In the genomic region with DNA sequence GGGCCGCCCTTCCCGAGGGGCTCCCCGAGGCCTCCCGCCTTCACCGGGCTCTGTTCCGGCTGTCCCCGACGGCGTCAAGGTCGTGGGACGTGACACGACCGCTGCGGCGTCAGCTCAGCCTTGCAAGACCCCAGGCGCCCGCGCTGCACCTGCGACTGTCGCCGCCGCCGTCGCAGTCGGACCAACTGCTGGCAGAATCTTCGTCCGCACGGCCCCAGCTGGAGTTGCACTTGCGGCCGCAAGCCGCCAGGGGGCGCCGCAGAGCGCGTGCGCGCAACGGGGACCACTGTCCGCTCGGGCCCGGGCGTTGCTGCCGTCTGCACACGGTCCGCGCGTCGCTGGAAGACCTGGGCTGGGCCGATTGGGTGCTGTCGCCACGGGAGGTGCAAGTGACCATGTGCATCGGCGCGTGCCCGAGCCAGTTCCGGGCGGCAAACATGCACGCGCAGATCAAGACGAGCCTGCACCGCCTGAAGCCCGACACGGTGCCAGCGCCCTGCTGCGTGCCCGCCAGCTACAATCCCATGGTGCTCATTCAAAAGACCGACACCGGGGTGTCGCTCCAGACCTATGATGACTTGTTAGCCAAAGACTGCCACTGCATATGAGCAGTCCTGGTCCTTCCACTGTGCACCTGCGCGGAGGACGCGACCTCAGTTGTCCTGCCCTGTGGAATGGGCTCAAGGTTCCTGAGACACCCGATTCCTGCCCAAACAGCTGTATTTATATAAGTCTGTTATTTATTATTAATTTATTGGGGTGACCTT, we compare ENCODE assay signal across 8 cellular contexts. TPM values are rescaled to one million over a fixed set of nuclear protein-coding genes. Genes with fewer than 3 reads are reported as not detected.
DNase-seq lines count a peak whose midpoint lies in the region; ATAC-seq, FAIRE-seq and TF ChIP-seq lines count a peak whose summit lies in the region.

No MANE protein-coding gene starts in this region.

- no peaks in the 10 kb centered on the region for H3K9me3 Mint-ChIP-seq in activated CD8-positive, alpha-beta T cell treated with anti-CD3 and anti-CD28 coated beads, Interleukin-2, amount 10 ng/mL, durations not matched to agents 7 days and 5 days (ENCODE audit: insufficient read depth)

- 17% methylated on average over 74 of the region's 74 CpGs; no CpG with 5 or more reads in 1 of the 2 experiments for WGBS in H1 (ENCODE audit: extremely low coverage in 1 of 2, insufficient coverage in 1 of 2, insufficient read length in 1 of 2, insufficient replicate concordance in 2 of 2, low coverage in 1 of 2, low lambda C conversion rate in 2 of 2, missing lambda C conversion rate in 1 of 2), 2 experiments

- no peak for TF ChIP-seq EP300 in H1 (IDR thresholded peaks at IDR 0.05; ENCODE audit: borderline replicate concordance in 1 of 2, low read depth in 2 of 2, low read length in 2 of 2)

- peak; percentile 52 to 73; a peak in 3 of 4 replicates for TF ChIP-seq RAD21 in H1 (IDR thresholded peaks at IDR 0.05 in 1 of 2, conservative IDR thresholded peaks at IDR 0.05 in 1 of 2; ENCODE audit: low read depth in 2 of 2, low read length in 2 of 2)

- H3K9me3 ChIP-seq in H1 (ENCODE audit: insufficient read depth in 2 of 2, low read depth in 1 of 2, low read length in 1 of 2): no peaks in the 10 kb centered on the region

- no peak overlapping the region for H2BK5ac ChIP-seq in H1 (ENCODE audit: low read depth, low read length)

- H3K36me3 Mint-ChIP-seq in activated CD8-positive, alpha-beta T cell treated with anti-CD3 and anti-CD28 coated beads, Interleukin-2, amount 10 ng/mL, durations not matched to agents 7 days and 5 days (ENCODE audit: low read depth): no peaks in the 10 kb centered on the region

- H2AK5ac ChIP-seq in H1 (ENCODE audit: low read depth, low read length): no peak overlapping the region

- no peaks in the 10 kb centered on the region for H3K79me2 ChIP-seq in H1 (ENCODE audit: control insufficient read depth in 1 of 2, insufficient read depth in 2 of 2, low read length in 2 of 2)

- peak overlapping the region; percentile 58 for H3K4me3 Mint-ChIP-seq in activated CD8-positive, alpha-beta T cell treated with anti-CD3 and anti-CD28 coated beads, Interleukin-2, amount 10 ng/mL, durations not matched to agents 7 days and 5 days

- H3K27ac ChIP-seq in H1 (ENCODE audit: low read depth, low read length): no peak overlapping the region

- no peak overlapping the region for H3K4ac ChIP-seq in H1 (replicated peaks; ENCODE audit: insufficient read length, low read depth, low read length)

- H3K4me3 ChIP-seq in AG04449 (ENCODE audit: low read depth, low read length) (peak overlapping the region; percentile 66), H1 (ENCODE audit: extremely low read depth in 1 of 4, insufficient read depth in 2 of 4, low read depth in 3 of 4, low read length in 4 of 4) (peak overlapping the region in 3 of 4 experiments; percentile 17 to 46 (median 20); a peak in 5 of 8 replicates)

- no peak overlapping the region for H3K23ac ChIP-seq in H1 (ENCODE audit: insufficient read length)

- H3K18ac ChIP-seq in H1 (ENCODE audit: extremely low read depth, low read length): peak overlapping the region; percentile 19; the same call in 1 of the 2 replicates

- H4K8ac ChIP-seq in H1 (ENCODE audit: extremely low read depth, insufficient read depth, low read length): peak overlapping the region; percentile 80

- peaks cover 2% of the 10 kb centered on the region; the same call in 1 of the 2 replicates for H3K23me2 ChIP-seq in H1 (ENCODE audit: low read depth, low read length)

- no peak overlapping the region for H2BK20ac ChIP-seq in H1 (ENCODE audit: low read length)

- no peak overlapping the region for H3K56ac ChIP-seq in H1 (replicated peaks; ENCODE audit: insufficient read length, low read depth, low read length)

- H2AFZ ChIP-seq in H1 (ENCODE audit: low read length): no peak overlapping the region; the same call in 1 of the 2 replicates

- H3K4me1 Mint-ChIP-seq in activated CD8-positive, alpha-beta T cell treated with anti-CD3 and anti-CD28 coated beads, Interleukin-2, amount 10 ng/mL, durations not matched to agents 7 days and 5 days (ENCODE audit: low read depth): peaks cover 18% of the 10 kb centered on the region

- H3K9ac ChIP-seq in H1 (replicated peaks in 1 of 4; ENCODE audit: extremely low read depth in 1 of 4, low read depth in 3 of 4, low read length in 3 of 4): no peak overlapping the region

- no peak for DNase-seq in AG04449 (ENCODE audit: low read depth, low spot score)
- DNase-seq in NCI-H524 (lab: John Stamatoyannopoulos, UW): peak; percentile 92 to 96
- peak; percentile 83 for DNase-seq in activated CD8-positive, alpha-beta T cell treated with anti-CD3 and anti-CD28 coated beads, Interleukin-2, amount 10 ng/mL, durations not matched to agents 7 days and 5 days
- peak in 1 of 2 experiments; percentile 98 for DNase-seq in H1 (ENCODE audit: low read depth in 1 of 2, low spot score in 2 of 2)
- DNase-seq in midbrain (lab: John Stamatoyannopoulos, UW): peak; percentile 78
- DNase-seq in stimulated activated CD8-positive, alpha-beta memory T cell treated with anti-CD3 and anti-CD28 coated beads, Interleukin-2, amount 100 ng/mL, for 1 hour (ENCODE audit: low read depth in 2 of 2): peak; percentile 57 to 61

- ATAC-seq in GM18520 (IDR thresholded peaks at IDR 0.05; ENCODE audit: unreplicated experiment) (peak; percentile 55), HG03159 (IDR thresholded peaks at IDR 0.05; ENCODE audit: unreplicated experiment) (peak; percentile 62)
- peak; percentile 90 for ATAC-seq in activated CD8-positive, alpha-beta T cell treated with anti-CD3 and anti-CD28 coated beads, Interleukin-2, amount 10 ng/mL, durations not matched to agents 7 days and 5 days

- H4K5ac ChIP-seq in H1 (ENCODE audit: insufficient read length, low read depth, low read length): no peak overlapping the region

- H3K36me3 ChIP-seq in H1 (ENCODE audit: control insufficient read depth in 2 of 4, insufficient read depth in 4 of 4, low read length in 3 of 4): no peaks in the 10 kb centered on the region

- TF ChIP-seq CTCF in AG04449 (IDR thresholded peaks at IDR 0.05; ENCODE audit: insufficient read depth, low read length, missing control alignments) (peak; percentile 97), H1 (IDR thresholded peaks at IDR 0.05; ENCODE audit: control extremely low read depth in 1 of 3, insufficient read depth in 1 of 3, low read depth in 1 of 3, low read length in 3 of 3) (peak; percentile 97 to 99 (median 98))

- peaks cover 0 to 23% (median 14%) of the 10 kb centered on the region in 4 experiments; a peak in 6 of 7 replicates for H3K27me3 ChIP-seq in H1 (replicated peaks in 1 of 4; ENCODE audit: control insufficient read depth in 3 of 4, extremely low read depth in 1 of 4, insufficient read depth in 3 of 4, low read length in 3 of 4)

- H3K4me1 ChIP-seq in H1 (replicated peaks in 1 of 4; ENCODE audit: control insufficient read depth in 3 of 4, insufficient read depth in 4 of 4, low read length in 3 of 4): peaks cover 3 to 4% (median 3%) of the 10 kb centered on the region in 4 experiments

- peaks cover 46% of the 10 kb centered on the region for H3K27me3 Mint-ChIP-seq in activated CD8-positive, alpha-beta T cell treated with anti-CD3 and anti-CD28 coated beads, Interleukin-2, amount 10 ng/mL, durations not matched to agents 7 days and 5 days (ENCODE audit: low read depth)

- POLR2A ChIA-PET in AG04449 (lab: Yijun Ruan, JAX) (interaction anchor here (0.6 to 4.4 kb wide), 5 partner anchors 15 to 110 kb away, joined by 3 to 21 read pairs (median 4); partner anchors contain the start of genes JUND and SSBP4), H1 (lab: Charles Lee; ENCODE audit: partially characterized antibody) (interaction anchor here (0.6 to 3.3 kb wide), 13 partner anchors 11 to 674 kb away, joined by 3 to 16 read pairs (median 3); partner anchors contain the start of gene JUND)
- POLR2A ChIA-PET in activated CD8-positive, alpha-beta T cell treated with anti-CD3 and anti-CD28 coated beads, Interleukin-2, amount 10 ng/mL, durations not matched to agents 7 days and 5 days (lab: Charles Lee): interaction anchor here (0.8 to 1.8 kb wide), 7 partner anchors 22 to 133 kb away, joined by 3 to 5 read pairs (median 3); partner anchors contain the start of gene JUND

- peak overlapping the region; percentile 38 for H4K91ac ChIP-seq in H1 (replicated peaks; ENCODE audit: insufficient read length, low read length)

- no peak overlapping the region for H3K27ac Mint-ChIP-seq in activated CD8-positive, alpha-beta T cell treated with anti-CD3 and anti-CD28 coated beads, Interleukin-2, amount 10 ng/mL, durations not matched to agents 7 days and 5 days

- H2BK120ac ChIP-seq in H1 (replicated peaks; ENCODE audit: low read depth, low read length): no peak overlapping the region

- no peak overlapping the region for H3K14ac ChIP-seq in H1 (ENCODE audit: insufficient read length)

- H3K4me2 ChIP-seq in H1 (ENCODE audit: insufficient read depth in 1 of 2, low read depth in 2 of 2, low read length in 2 of 2): peak overlapping the region; percentile 4 to 71

- H2BK15ac ChIP-seq in H1 (ENCODE audit: low read length): no peak overlapping the region

- H3K79me1 ChIP-seq in H1 (ENCODE audit: low read depth, low read length): no peaks in the 10 kb centered on the region

- no peak for TF ChIP-seq POLR2A in H1 (IDR thresholded peaks at IDR 0.05; ENCODE audit: control extremely low read depth in 1 of 2, low read depth in 2 of 2, low read length in 2 of 2)

- CTCF ChIA-PET in AG04449 (lab: Yijun Ruan, JAX): interaction anchor here (0.7 to 8.3 kb wide), 33 partner anchors 8 to 459 kb away, joined by 3 to 170 read pairs (median 4); partner anchors contain the start of genes LRRC25 and SSBP4
- CTCF ChIA-PET in activated CD8-positive, alpha-beta T cell treated with anti-CD3 and anti-CD28 coated beads, Interleukin-2, amount 10 ng/mL, durations not matched to agents 7 days and 5 days (lab: Charles Lee): interaction anchor here (0.6 to 8.0 kb wide), 44 partner anchors 8 to 209 kb away, joined by 3 to 122 read pairs (median 5); partner anchors contain the start of genes IQCN, LRRC25, LSM4 and SSBP4
- CTCF ChIA-PET in H1 (lab: Charles Lee; ENCODE audit: partially characterized antibody): interaction anchor here (0.6 to 10.4 kb wide), 43 partner anchors 8 to 317 kb away, joined by 3 to 177 read pairs (median 5); partner anchors contain the start of genes LRRC25 and SSBP4

- no peaks in the 10 kb centered on the region for H4K20me1 ChIP-seq in H1 (replicated peaks in 1 of 2; ENCODE audit: control insufficient read depth in 1 of 2, insufficient read depth in 2 of 2, low read length in 2 of 2)

- H2BK12ac ChIP-seq in H1 (ENCODE audit: low read depth, low read length): peak overlapping the region; percentile 71; the same call in 1 of the 2 replicates

- FAIRE-seq in H1 (lab: Jason Lieb, UNC): no peak

RNA-seq across cellular contexts. Expression of gene GDF15, which starts 2.6 kb away (rescaled TPM):
- total RNA-seq in activated CD8-positive, alpha-beta T cell treated with anti-CD3 and anti-CD28 coated beads, Interleukin-2, amount 10 ng/mL, durations not matched to agents 7 days and 5 days: not detected
- 4.1 and 5.0 TPM in 2 replicates for total RNA-seq in H1 (2021; fragmentation: NEBNext Ultra II Directional; extraction: Animal tissue kit (Norgen Biotek cat#: 25700))
- polyA plus RNA-seq in H1 (2011; rRNA removed): 8.5 and 18.8 TPM in 2 replicates
- 8.2 TPM for polyA plus RNA-seq in H1 (2011; cell fraction: cytosol; rRNA removed)
- 17.2 TPM for polyA plus RNA-seq in H1 (2011; cell fraction: nucleus; rRNA removed)
- polyA plus RNA-seq in H1 (2012, experiment 1 of 2): 4.9 to 6.1 TPM (median 5.6 TPM) in 4 replicates
- polyA plus RNA-seq in H1 (2012, experiment 2 of 2): 5.5 TPM
- 11.8 TPM for polyA plus RNA-seq in H1 (2013, experiment 1 of 2)
- 14.4 TPM for polyA plus RNA-seq in H1 (2013, experiment 2 of 2)
- 1.1 and 2.9 TPM in 2 replicates for polyA minus RNA-seq in H1 (2011; rRNA and poly(A)+ RNA removed)
- polyA minus RNA-seq in H1 (2011; cell fraction: cytosol; rRNA and poly(A)+ RNA removed): 6.8 TPM
- polyA minus RNA-seq in H1 (2011; cell fraction: nucleus; rRNA and poly(A)+ RNA removed): 9.7 TPM

RNA-seq across cellular contexts. Expression of gene LRRC25, which starts 8.9 kb away (rescaled TPM):
- total RNA-seq in activated CD8-positive, alpha-beta T cell treated with anti-CD3 and anti-CD28 coated beads, Interleukin-2, amount 10 ng/mL, durations not matched to agents 7 days and 5 days: under 1 TPM; 0.53 to 0.68 TPM
- total RNA-seq in H1 (2021; fragmentation: NEBNext Ultra II Directional; extraction: Animal tissue kit (Norgen Biotek cat#: 25700)): 0.20 and 0.23 TPM in 2 replicates
- polyA plus RNA-seq in H1 (2011; rRNA removed): 0.31 and 0.41 TPM in 2 replicates
- polyA plus RNA-seq in H1 (2011; cell fraction: cytosol; rRNA removed): 0.35 TPM
- 0.30 TPM for polyA plus RNA-seq in H1 (2011; cell fraction: nucleus; rRNA removed)
- polyA plus RNA-seq in H1 (2012, experiment 1 of 2): 0.09 to 0.29 TPM (median 0.19 TPM) in 3 of 4 replicates, not detected in the other
- polyA plus RNA-seq in H1 (2012, experiment 2 of 2): 0.16 TPM
- polyA plus RNA-seq in H1 (2013, experiment 1 of 2): 0.14 TPM
- polyA plus RNA-seq in H1 (2013, experiment 2 of 2): 0.13 TPM
- 0.35 and 0.46 TPM in 2 replicates for polyA minus RNA-seq in H1 (2011; rRNA and poly(A)+ RNA removed)
- polyA minus RNA-seq in H1 (2011; cell fraction: cytosol; rRNA and poly(A)+ RNA removed): not detected
- not detected for polyA minus RNA-seq in H1 (2011; cell fraction: nucleus; rRNA and poly(A)+ RNA removed)

RNA-seq across cellular contexts. Expression of gene SSBP4, which starts 30.7 kb away (rescaled TPM):
- total RNA-seq in activated CD8-positive, alpha-beta T cell treated with anti-CD3 and anti-CD28 coated beads, Interleukin-2, amount 10 ng/mL, durations not matched to agents 7 days and 5 days: 100 to 1,000 TPM; 198 to 204 TPM
- total RNA-seq in H1 (2021; fragmentation: NEBNext Ultra II Directional; extraction: Animal tissue kit (Norgen Biotek cat#: 25700)): 26.4 and 30.5 TPM in 2 replicates
- 33.7 and 51.3 TPM in 2 replicates for polyA plus RNA-seq in H1 (2011; rRNA removed)
- 28.5 TPM for polyA plus RNA-seq in H1 (2011; cell fraction: cytosol; rRNA removed)
- 60.9 TPM for polyA plus RNA-seq in H1 (2011; cell fraction: nucleus; rRNA removed)
- 11.5 to 29.1 TPM (median 22.0 TPM) in 4 replicates for polyA plus RNA-seq in H1 (2012, experiment 1 of 2)
- polyA plus RNA-seq in H1 (2012, experiment 2 of 2): 26.6 TPM
- polyA plus RNA-seq in H1 (2013, experiment 1 of 2): 40.7 TPM
- 42.3 TPM for polyA plus RNA-seq in H1 (2013, experiment 2 of 2)
- 1.9 and 3.2 TPM in 2 replicates for polyA minus RNA-seq in H1 (2011; rRNA and poly(A)+ RNA removed)
- 25.3 TPM for polyA minus RNA-seq in H1 (2011; cell fraction: cytosol; rRNA and poly(A)+ RNA removed)
- polyA minus RNA-seq in H1 (2011; cell fraction: nucleus; rRNA and poly(A)+ RNA removed): 21.7 TPM

RNA-seq across cellular contexts. Expression of gene PGPEP1, which starts 48.1 kb away (rescaled TPM):
- 10 to 100 TPM; 30.1 to 34.5 TPM for total RNA-seq in activated CD8-positive, alpha-beta T cell treated with anti-CD3 and anti-CD28 coated beads, Interleukin-2, amount 10 ng/mL, durations not matched to agents 7 days and 5 days
- 33.2 and 33.4 TPM in 2 replicates for total RNA-seq in H1 (2021; fragmentation: NEBNext Ultra II Directional; extraction: Animal tissue kit (Norgen Biotek cat#: 25700))
- polyA plus RNA-seq in H1 (2011; rRNA removed): 16.6 and 17.0 TPM in 2 replicates
- 19.4 TPM for polyA plus RNA-seq in H1 (2011; cell fraction: cytosol; rRNA removed)
- 29.1 TPM for polyA plus RNA-seq in H1 (2011; cell fraction: nucleus; rRNA removed)
- polyA plus RNA-seq in H1 (2012, experiment 1 of 2): 21.0 to 25.1 TPM (median 23.6 TPM) in 4 replicates
- 19.1 TPM for polyA plus RNA-seq in H1 (2012, experiment 2 of 2)
- 41.9 TPM for polyA plus RNA-seq in H1 (2013, experiment 1 of 2)
- 41.8 TPM for polyA plus RNA-seq in H1 (2013, experiment 2 of 2)
- polyA minus RNA-seq in H1 (2011; rRNA and poly(A)+ RNA removed): 58.5 and 73.6 TPM in 2 replicates
- 23.0 TPM for polyA minus RNA-seq in H1 (2011; cell fraction: cytosol; rRNA and poly(A)+ RNA removed)
- 27.0 TPM for polyA minus RNA-seq in H1 (2011; cell fraction: nucleus; rRNA and poly(A)+ RNA removed)

RNA-seq across cellular contexts. Expression of gene ISYNA1, which starts 49.4 kb away (rescaled TPM):
- 10 to 100 TPM; 26.7 to 33.5 TPM for total RNA-seq in activated CD8-positive, alpha-beta T cell treated with anti-CD3 and anti-CD28 coated beads, Interleukin-2, amount 10 ng/mL, durations not matched to agents 7 days and 5 days
- 207 and 215 TPM in 2 replicates for total RNA-seq in H1 (2021; fragmentation: NEBNext Ultra II Directional; extraction: Animal tissue kit (Norgen Biotek cat#: 25700))
- polyA plus RNA-seq in H1 (2011; rRNA removed): 264 and 330 TPM in 2 replicates
- polyA plus RNA-seq in H1 (2011; cell fraction: cytosol; rRNA removed): 164 TPM
- 558 TPM for polyA plus RNA-seq in H1 (2011; cell fraction: nucleus; rRNA removed)
- 147 to 255 TPM (median 231 TPM) in 4 replicates for polyA plus RNA-seq in H1 (2012, experiment 1 of 2)
- 269 TPM for polyA plus RNA-seq in H1 (2012, experiment 2 of 2)
- polyA plus RNA-seq in H1 (2013, experiment 1 of 2): 172 TPM
- polyA plus RNA-seq in H1 (2013, experiment 2 of 2): 158 TPM
- polyA minus RNA-seq in H1 (2011; rRNA and poly(A)+ RNA removed): 67.7 and 79.7 TPM in 2 replicates
- polyA minus RNA-seq in H1 (2011; cell fraction: cytosol; rRNA and poly(A)+ RNA removed): 153 TPM
- 97.1 TPM for polyA minus RNA-seq in H1 (2011; cell fraction: nucleus; rRNA and poly(A)+ RNA removed)
